Comparison of ENCODE assay signal across 9 cellular contexts in genomic region chr5:140840978-140841962, GRCh38. TPM values are rescaled to one million over a fixed set of nuclear protein-coding genes. Genes with fewer than 3 reads are reported as not detected.
A peak's percentile ranks its signal among the peaks of the same experiment; 100 is the strongest.
DNase-seq lines count a peak whose midpoint lies in the region; ATAC-seq and TF ChIP-seq lines count a peak whose summit lies in the region.
"Had no signal": no experiment of that assay in that cellular context is flagged by ENCODE, and none has a peak within 500 bp of the region (broad histone marks: within the 10 kb centered on the region; RNA-seq: fewer than 3 reads in every experiment).

Gene PCDHA8, plus strand, starts transcription at chr5:140841187. Its CDS starts 135 bp downstream, at chr5:140841322.

- H3K27me3 ChIP-seq in tibial nerve, result no peaks in the 10 kb centered on the region

- TF ChIP-seq CTCF in C4-2B (conservative IDR thresholded peaks at IDR 0.05), result peak; percentile 83
- peak; percentile 34 for TF ChIP-seq CTCF in HFFc6 (IDR thresholded peaks at IDR 0.05)
- TF ChIP-seq CTCF in RWPE1 (conservative IDR thresholded peaks at IDR 0.05; ENCODE audit: low read depth), result peak; percentile 85
- no peak for TF ChIP-seq CTCF in tibial nerve (IDR thresholded peaks at IDR 0.05)

- H3K4me3 Mint-ChIP-seq in HFFc6, result peak within 1 kb of the TSS; percentile 54; the same call in 1 of the 2 replicates

- no peaks in the 10 kb centered on the region for H3K4me1 Mint-ChIP-seq in HFFc6 (ENCODE audit: low read depth)

- no peak within 1 kb of the TSS for H3K27ac Mint-ChIP-seq in HFFc6

- H3K27ac ChIP-seq in C4-2B, result no peak within 1 kb of the TSS
- no peak within 1 kb of the TSS for H3K27ac ChIP-seq in RWPE1
- no peak within 1 kb of the TSS for H3K27ac ChIP-seq in tibial nerve

- DNase-seq in HFFc6, result no peak
- DNase-seq in RWPE1 (ENCODE audit: low spot score), result peak; percentile 73
- DNase-seq in hippocampal formation (lab: John Stamatoyannopoulos, UW), result peak; percentile 39 to 43
- no peak for DNase-seq in activated effector memory CD4-positive, alpha-beta T cell treated with anti-CD3 and anti-CD28 coated beads, Interleukin-2, amount 50 U/mL, for 16 hours
- DNase-seq in tibial nerve (ENCODE audit: low spot score in 2 of 2), result no peak
- DNase-seq: stimulated activated CD4-positive, alpha-beta T cell treated with anti-CD3 and anti-CD28 coated beads, Interleukin-4, amount 100 ng/mL, for 1 hour had no signal

- H3K36me3 ChIP-seq in tibial nerve, result no peaks in the 10 kb centered on the region

- TF ChIP-seq POLR2A in tibial nerve (IDR thresholded peaks at IDR 0.05), result no peak

- peaks cover 0 to 48% (median 6%) of the 10 kb centered on the region in 4 donors for H3K9me3 ChIP-seq in tibial nerve

- peaks cover 6% of the 10 kb centered on the region; the same call in 1 of the 2 replicates for H3K36me3 Mint-ChIP-seq in HFFc6 (ENCODE audit: low read depth)

- ATAC-seq in HG03175 (IDR thresholded peaks at IDR 0.05; ENCODE audit: unreplicated experiment), result no peak
- ATAC-seq in GM18907 (IDR thresholded peaks at IDR 0.05; ENCODE audit: unreplicated experiment), result no peak

- no peaks in the 10 kb centered on the region; the same call in none of the 2 replicates for H3K27me3 Mint-ChIP-seq in HFFc6 (ENCODE audit: insufficient read depth)

- WGBS in tibial nerve, 2 donors, result 23 to 30% methylated on average over 32 to 47 of the region's 47 CpGs

- no peaks in the 10 kb centered on the region for H3K4me1 ChIP-seq in tibial nerve

- POLR2A ChIA-PET in RWPE1 (lab: Yijun Ruan, JAX; ENCODE audit: low non-redundant PET), result interaction anchor here (0.5 to 1.0 kb wide), 4 partner anchors 18 to 642 kb away, joined by 3 to 6 read pairs (median 4); no protein-coding TSS in a partner anchor

- CTCF ChIA-PET in RWPE1 (lab: Yijun Ruan, JAX), result interaction anchor here (0.5 to 4.7 kb wide), 41 partner anchors 8 to 1942 kb away, joined by 3 to 123 read pairs (median 4); partner anchors contain the start of genes PCDHA1, PCDHA11, PCDHA12 and PCDHA13

- H3K9me3 Mint-ChIP-seq in HFFc6, result peaks cover 22% of the 10 kb centered on the region

- TF ChIP-seq EP300 in tibial nerve (IDR thresholded peaks at IDR 0.05), result no peak

- H3K4me3 ChIP-seq in tibial nerve, result no peak within 1 kb of the TSS

RNA-seq across cellular contexts. Expression of gene PCDHA8, which starts in this region (rescaled TPM):
- total RNA-seq in HFFc6 (2021; fragmentation: NEBNext Ultra II Directional; extraction: Animal tissue kit (Norgen Biotek cat#: 25700)), result under 1 TPM in 2 of 6 experiments, not detected in 4; 0.05 to 0.12 TPM
- 1 to 10 TPM in 1 of 4 donors, under 1 TPM in 3; 0.63 to 2.0 (median 0.84) TPM for total RNA-seq in tibial nerve

Comparison
In these comparisons a context has a peak if more than half of its experiments do, and no peak if none do; other contexts are left out.
1. CTCF ChIP-seq: peak in C4-2B (single experiment), HFFc6 (single experiment) and RWPE1 (single experiment); none in tibial nerve (0 of 5).
2. DNase-seq: peak in RWPE1 (single experiment) and hippocampal formation (2 of 2); none in HFFc6 (single experiment), activated effector memory CD4-positive, alpha-beta T cell treated with anti-CD3 and anti-CD28 coated beads, Interleukin-2, amount 50 U/mL, for 16 hours (single experiment) and tibial nerve (0 of 2).